6 cellular contexts compared by ENCODE assay signal in genomic region chr9:136726631-136727191, GRCh38. TPM values are rescaled to one million over a fixed set of nuclear protein-coding genes. Genes with fewer than 3 reads are reported as not detected.
DNase-seq lines count a peak whose midpoint lies in the region; ATAC-seq and TF ChIP-seq lines count a peak whose summit lies in the region.

No MANE protein-coding gene starts in this region.

- in situ Hi-C loops in mammary epithelial cell (cut with MboI; ENCODE audit: low sequenced_read_pairs in 2 of 2): no loop called here

- peaks cover 7 to 42% (median 22%) of the 10 kb centered on the region in 4 donors for H3K4me1 Mint-ChIP-seq in CD4-positive, alpha-beta memory T cell

- no peak overlapping the region for H4K91ac ChIP-seq in neuronal stem cell (ENCODE audit: low read depth, low read length, poor library complexity)

- H3K9me3 Mint-ChIP-seq in CD4-positive, alpha-beta memory T cell: peaks cover 0 to 7% (median 0%) of the 10 kb centered on the region in 8 donors

- no peak overlapping the region for H2BK15ac ChIP-seq in neuronal stem cell (ENCODE audit: low read length)

- ATAC-seq in GM21717 (IDR thresholded peaks at IDR 0.05; ENCODE audit: unreplicated experiment): no peak

- no TSS peak for BruUV-seq in mammary epithelial cell (replicated peaks; lab: Mats Ljungman, UMichigan)

- H2AFZ ChIP-seq in mammary epithelial cell (ENCODE audit: low read depth, low read length) (no peak overlapping the region), neuronal stem cell (ENCODE audit: low read length) (no peak overlapping the region)

- peaks cover 19 to 35% of the 10 kb centered on the region in 2 donors for H3K36me3 Mint-ChIP-seq in CD4-positive, alpha-beta memory T cell

- H3K79me1 ChIP-seq in neuronal stem cell (ENCODE audit: low read depth, low read length): peaks cover 15% of the 10 kb centered on the region

- peaks cover 0 to 4% of the 10 kb centered on the region in 2 donors for H3K27me3 Mint-ChIP-seq in CD4-positive, alpha-beta memory T cell

- H3K4me3 ChIP-seq in CD4-positive, alpha-beta memory T cell (ENCODE audit: low read length in 2 of 2): peak overlapping the region; percentile 88 to 94
- H3K4me3 ChIP-seq in mammary epithelial cell (replicated peaks in 1 of 3; ENCODE audit: insufficient read depth in 1 of 3, low read depth in 2 of 3, low read length in 3 of 3) (peak overlapping the region; percentile 71 to 88 (median 87)), neuronal stem cell (ENCODE audit: low read length in 2 of 2) (peak overlapping the region in 1 of 2 donors; percentile 99)

- H3K4ac ChIP-seq in neuronal stem cell (ENCODE audit: low read length): no peak overlapping the region

- H3K9me3 ChIP-seq in CD4-positive, alpha-beta memory T cell (ENCODE audit: control insufficient read depth in 1 of 2, low read length in 2 of 2): no peaks in the 10 kb centered on the region
- H3K9me3 ChIP-seq in mammary epithelial cell (replicated peaks; ENCODE audit: insufficient read depth, low read length) (no peaks in the 10 kb centered on the region), neuronal stem cell (replicated peaks in 1 of 2; ENCODE audit: control insufficient read depth in 2 of 2, insufficient read depth in 1 of 2, low read depth in 1 of 2, low read length in 2 of 2) (peaks cover 0 to 3% of the 10 kb centered on the region in 2 donors)

- WGBS in mammary epithelial cell (ENCODE audit: low coverage, missing lambda C conversion rate): 12% methylated on average over 17 of the region's 18 CpGs
- WGBS in neuronal stem cell (ENCODE audit: extremely low coverage in 2 of 2, insufficient read length in 2 of 2, insufficient replicate concordance in 1 of 2), 2 donors: no CpG with 5 or more reads among the region's 18 CpGs

- H2BK12ac ChIP-seq in neuronal stem cell (ENCODE audit: low read length): no peak overlapping the region

- no peak overlapping the region for H3K23ac ChIP-seq in neuronal stem cell (ENCODE audit: low read depth, low read length, poor library complexity)

- peak overlapping the region; percentile 89 to 99 (median 95) for H3K4me3 Mint-ChIP-seq in CD4-positive, alpha-beta memory T cell

- peak overlapping the region; percentile 93 for H3K4me2 ChIP-seq in mammary epithelial cell (ENCODE audit: insufficient read depth, low read depth, low read length)
- H3K4me2 ChIP-seq in neuronal stem cell (ENCODE audit: insufficient read depth, low read length, poor library complexity, severe bottlenecking): peak overlapping the region; percentile 99

- POLR2A ChIA-PET in CD4-positive, alpha-beta memory T cell (lab: Charles Lee; ENCODE audit: partially characterized antibody): interaction anchor here (0.6 to 3.4 kb wide), 19 partner anchors 8 to 869 kb away, joined by 3 to 25 read pairs (median 5); partner anchors contain the start of genes AGPAT2, DIPK1B, PAXX and RABL6

- H3K14ac ChIP-seq in neuronal stem cell (ENCODE audit: low read length): no peak overlapping the region

- no peak overlapping the region for H2AK5ac ChIP-seq in neuronal stem cell (ENCODE audit: low read depth, low read length)

- H3K27ac Mint-ChIP-seq in CD4-positive, alpha-beta memory T cell: peak overlapping the region; percentile 88 to 98 (median 94)

- dilution Hi-C loops in mammary epithelial cell (cut with HindIII; ENCODE audit: low sequenced_read_pairs): no loop called here

- intact Hi-C loops in CD4-positive, alpha-beta memory T cell (cut with micrococcal nuclease): loop anchor here (5.0 kb wide), 1 partner anchor 496 kb away; the partner anchor contains the start of gene RNF208
- intact Hi-C loops in mammary epithelial cell (cut with micrococcal nuclease): loop anchor here (5.0 kb wide), 1 partner anchor 34 kb away; no protein-coding TSS in a partner anchor

- H3K27me3 ChIP-seq in CD4-positive, alpha-beta memory T cell (ENCODE audit: insufficient read depth, low read length): no peaks in the 10 kb centered on the region
- H3K27me3 ChIP-seq in mammary epithelial cell (ENCODE audit: insufficient read depth, low read length) (no peaks in the 10 kb centered on the region), neuronal stem cell (ENCODE audit: control insufficient read depth in 3 of 3, insufficient read depth in 3 of 3, low read depth in 1 of 3, low read length in 3 of 3) (peaks cover 0 to 14% (median 0%) of the 10 kb centered on the region in 3 experiments)

- H3K18ac ChIP-seq in neuronal stem cell (ENCODE audit: low read length): no peak overlapping the region

- peaks cover 32% of the 10 kb centered on the region for H3K36me3 ChIP-seq in CD4-positive, alpha-beta memory T cell (ENCODE audit: insufficient read depth, low read length)
- H3K36me3 ChIP-seq in mammary epithelial cell (ENCODE audit: insufficient read depth, low read length) (peaks cover 17% of the 10 kb centered on the region), neuronal stem cell (replicated peaks in 1 of 2; ENCODE audit: control insufficient read depth in 2 of 2, insufficient read depth in 2 of 2, low read length in 2 of 2) (peaks cover 37 to 53% of the 10 kb centered on the region in 2 donors)

- no peak overlapping the region for H4K8ac ChIP-seq in neuronal stem cell (ENCODE audit: low read depth, low read length)

- no peak overlapping the region for H2BK120ac ChIP-seq in neuronal stem cell (ENCODE audit: low read depth, low read length)

- H3K27ac ChIP-seq in CD4-positive, alpha-beta memory T cell (ENCODE audit: low read depth, low read length): peak overlapping the region; percentile 72
- H3K27ac ChIP-seq in mammary epithelial cell (ENCODE audit: insufficient read depth, low read depth, low read length) (no peak overlapping the region), neuronal stem cell (replicated peaks; ENCODE audit: low read length) (no peak overlapping the region)

- H3K4me1 ChIP-seq in CD4-positive, alpha-beta memory T cell (ENCODE audit: insufficient read depth, low read length): peaks cover 30% of the 10 kb centered on the region
- H3K4me1 ChIP-seq in mammary epithelial cell (ENCODE audit: insufficient read depth, low read length): peaks cover 25% of the 10 kb centered on the region
- H3K4me1 ChIP-seq in neuronal stem cell (ENCODE audit: control insufficient read depth in 2 of 2, insufficient read depth in 1 of 2, low read depth in 1 of 2, low read length in 2 of 2): peaks cover 13 to 24% of the 10 kb centered on the region in 2 donors

- H3K9ac ChIP-seq in mammary epithelial cell (ENCODE audit: insufficient read depth, low read length) (peak overlapping the region; percentile 88), neuronal stem cell (ENCODE audit: low read depth, low read length, poor library complexity) (no peak overlapping the region)

- CTCF ChIA-PET in CD4-positive, alpha-beta memory T cell (lab: Charles Lee; ENCODE audit: partially characterized antibody): interaction anchor here (0.8 kb wide), 1 partner anchor 93 kb away, joined by 3 read pairs; no protein-coding TSS in a partner anchor
- CTCF ChIA-PET in mammary epithelial cell (lab: Charles Lee; ENCODE audit: low non-redundant PET): no interaction called here

- no peak overlapping the region for H2BK5ac ChIP-seq in neuronal stem cell (ENCODE audit: low read length)

- peak; percentile 25 to 72 (median 46) for DNase-seq in CD4-positive, alpha-beta memory T cell
- DNase-seq in NCI-H460 (ENCODE audit: extremely low read depth, low read depth) (peak; percentile 47), mammary epithelial cell (peak; percentile 37), neuronal stem cell (ENCODE audit: low spot score) (no peak), NCI-H1436 (lab: John Stamatoyannopoulos, UW) (no peak)

- H4K20me1 ChIP-seq in mammary epithelial cell (ENCODE audit: insufficient read depth, low read length): peaks cover 11% of the 10 kb centered on the region

- peak; percentile 47 to 58 for TF ChIP-seq CTCF in mammary epithelial cell (conservative IDR thresholded peaks at IDR 0.05 in 1 of 2, IDR thresholded peaks at IDR 0.05 in 1 of 2; ENCODE audit: extremely low read depth in 1 of 2, insufficient read depth in 1 of 2, low read depth in 1 of 2, low read length in 2 of 2)

- H3K79me2 ChIP-seq in mammary epithelial cell (ENCODE audit: insufficient read depth, low read length): peaks cover 72% of the 10 kb centered on the region

RNA-seq across cellular contexts. Expression of gene DIPK1B, which starts 14.3 kb away (rescaled TPM):
- not detected for total RNA-seq in CD4-positive, alpha-beta memory T cell
- not detected for polyA plus RNA-seq in CD4-positive, alpha-beta memory T cell
- total RNA-seq in NCI-H460 (2014; rRNA removed; shearing (Covaris generic)): 14.1 and 14.4 TPM in 2 replicates
- 58.1 and 67.5 TPM in 2 replicates for polyA plus RNA-seq in NCI-H460 (2014; cell fraction: nucleus; rRNA removed)
- total RNA-seq in mammary epithelial cell: under 1 TPM; 0.35 to 0.50 TPM
- polyA plus RNA-seq in mammary epithelial cell: 0.33 TPM
- not detected for polyA minus RNA-seq in mammary epithelial cell
- polyA plus RNA-seq in neuronal stem cell (2013, experiment 1 of 2): 40.0 TPM
- 39.1 TPM for polyA plus RNA-seq in neuronal stem cell (2013, experiment 2 of 2)

RNA-seq across cellular contexts. Expression of gene LCN10, which starts 16.0 kb away (rescaled TPM):
- total RNA-seq in CD4-positive, alpha-beta memory T cell: 1 to 10 TPM in 1 of 2 experiments, under 1 TPM in 1; 0.90 to 1.3 TPM
- polyA plus RNA-seq in CD4-positive, alpha-beta memory T cell: under 1 TPM; 0.22 to 0.50 TPM
- not detected in 2 replicates for total RNA-seq in NCI-H460 (2014; rRNA removed; shearing (Covaris generic))
- polyA plus RNA-seq in NCI-H460 (2014; cell fraction: nucleus; rRNA removed): not detected in 2 replicates
- not detected for total RNA-seq in mammary epithelial cell
- polyA plus RNA-seq in mammary epithelial cell: not detected
- not detected for polyA minus RNA-seq in mammary epithelial cell
- 0.10 TPM for polyA plus RNA-seq in neuronal stem cell (2013, experiment 1 of 2)
- 0.12 TPM for polyA plus RNA-seq in neuronal stem cell (2013, experiment 2 of 2)

RNA-seq across cellular contexts. Expression of gene LCN6, which starts 21.6 kb away (rescaled TPM):
- total RNA-seq in CD4-positive, alpha-beta memory T cell: not detected
- not detected for polyA plus RNA-seq in CD4-positive, alpha-beta memory T cell
- total RNA-seq in NCI-H460 (2014; rRNA removed; shearing (Covaris generic)): not detected in 2 replicates
- polyA plus RNA-seq in NCI-H460 (2014; cell fraction: nucleus; rRNA removed): not detected in 2 replicates
- total RNA-seq in mammary epithelial cell: not detected
- not detected for polyA plus RNA-seq in mammary epithelial cell
- not detected for polyA minus RNA-seq in mammary epithelial cell
- not detected for polyA plus RNA-seq in neuronal stem cell (2013, experiment 1 of 2)
- not detected for polyA plus RNA-seq in neuronal stem cell (2013, experiment 2 of 2)

RNA-seq across cellular contexts. Expression of gene LCN8, which starts 31.3 kb away (rescaled TPM):
- not detected for total RNA-seq in CD4-positive, alpha-beta memory T cell
- polyA plus RNA-seq in CD4-positive, alpha-beta memory T cell: under 1 TPM in 1 of 2 donors, not detected in 1; 0.62 TPM
- total RNA-seq in NCI-H460 (2014; rRNA removed; shearing (Covaris generic)): not detected in 2 replicates
- polyA plus RNA-seq in NCI-H460 (2014; cell fraction: nucleus; rRNA removed): not detected in 2 replicates
- total RNA-seq in mammary epithelial cell: not detected
- polyA plus RNA-seq in mammary epithelial cell: not detected
- not detected for polyA minus RNA-seq in mammary epithelial cell
- polyA plus RNA-seq in neuronal stem cell (2013, experiment 1 of 2): not detected
- not detected for polyA plus RNA-seq in neuronal stem cell (2013, experiment 2 of 2)

RNA-seq across cellular contexts. Expression of gene LCN15, which starts 37.6 kb away (rescaled TPM):
- not detected for total RNA-seq in CD4-positive, alpha-beta memory T cell
- polyA plus RNA-seq in CD4-positive, alpha-beta memory T cell: not detected
- not detected in 2 replicates for total RNA-seq in NCI-H460 (2014; rRNA removed; shearing (Covaris generic))
- 0.07 TPM in 1 of 2 replicates, not detected in the other for polyA plus RNA-seq in NCI-H460 (2014; cell fraction: nucleus; rRNA removed)
- not detected for total RNA-seq in mammary epithelial cell
- polyA plus RNA-seq in mammary epithelial cell: not detected
- polyA minus RNA-seq in mammary epithelial cell: not detected
- polyA plus RNA-seq in neuronal stem cell (2013, experiment 1 of 2): 0.03 TPM
- polyA plus RNA-seq in neuronal stem cell (2013, experiment 2 of 2): 0.08 TPM

Comparison
In these comparisons a context has a peak if more than half of its experiments do, and no peak if none do; other contexts are left out.
1. DNase-seq: peak in CD4-positive, alpha-beta memory T cell (5 of 5), NCI-H460 (single experiment) and mammary epithelial cell (single experiment); none in neuronal stem cell (single experiment) and NCI-H1436 (single experiment).
2. RNA of gene DIPK1B, which starts 14.3 kb away (total RNA-seq): 14.1 to 14.4 TPM in NCI-H460; 0.35 to 0.50 TPM in mammary epithelial cell and not detected in CD4-positive, alpha-beta memory T cell; every median in the first group is over 10 times any median in the second.